27 cellular contexts compared by ENCODE assay signal in the genomic region with DNA sequence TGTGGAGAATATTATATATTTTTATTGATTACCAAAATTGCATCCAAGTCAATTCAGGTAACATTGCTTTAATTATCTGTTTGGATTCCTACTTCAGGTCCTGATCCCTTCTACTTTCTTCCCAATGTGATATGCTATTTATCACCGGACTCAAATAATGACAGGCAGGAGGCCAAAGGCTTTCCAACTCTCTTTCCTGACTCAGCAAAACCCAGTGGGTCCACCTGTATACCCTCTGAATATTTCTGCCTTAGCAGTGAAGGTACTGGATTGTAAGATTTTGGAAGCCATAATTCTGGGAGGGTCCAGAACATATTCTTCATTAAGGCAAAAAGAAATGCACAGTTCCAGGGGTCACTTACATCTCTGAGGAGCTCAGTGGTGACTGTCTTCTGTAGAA.
"Had no signal": no experiment of that assay in that cellular context is flagged by ENCODE, and none has a peak within 500 bp of the region (broad histone marks: within the 10 kb centered on the region; RNA-seq: fewer than 3 reads in every experiment).

No MANE protein-coding gene starts in this region.

- H3K36me3 ChIP-seq: neural progenitor cell, ovary, spleen, stomach, thoracic aorta, thyroid gland, tibial nerve, upper lobe of left lung, vagina had no signal

- H3K27me3 ChIP-seq: neural progenitor cell, ovary, spleen, stomach, thyroid gland, tibial nerve, upper lobe of left lung, vagina had no signal

- H3K4me2 ChIP-seq: neural progenitor cell, smooth muscle cell had no signal

- DNase-seq: naive thymus-derived CD4-positive, alpha-beta T cell; natural killer cell; occipital lobe; ovary; posterior cingulate gyrus; psoas muscle; right cardiac atrium; spleen; stimulated activated CD4-positive, alpha-beta T cell treated with anti-CD3 and anti-CD28 coated beads, Interleukin-12 subunit alpha, Interleukin-12 subunit beta, amount 100 ng/mL, for 4 hours; stimulated activated CD4-positive, alpha-beta T cell treated with anti-CD3 and anti-CD28 coated beads, Interleukin-1b, Interleukin-23, amount 100 ng/mL, for 48 hours; stimulated activated CD4-positive, alpha-beta T cell treated with anti-CD3 and anti-CD28 coated beads, Interleukin-4, amount 100 ng/mL, for 24 hours; stimulated activated naive B cell treated with anti-CD40 and anti-IgM and Interleukin-4, amounts not matched to agents 10 μg/mL and 1 μg/mL and 100 μg/mL, for 72 hours; stimulated activated naive CD4-positive, alpha-beta T cell treated with Interleukin-2 at 50 U/mL for 16 hours; stomach; thyroid gland; trophoblast cell; upper lobe of left lung had no signal

- H3K27ac ChIP-seq: neural progenitor cell, ovary, parathyroid adenoma, psoas muscle, skin epidermis, spleen, stomach, thoracic aorta, thyroid gland, tibial nerve, upper lobe of left lung, vagina had no signal

- H3K9me3 ChIP-seq: ovary, thoracic aorta, thyroid gland, vagina had no signal

- H3K79me2 ChIP-seq: parathyroid adenoma had no signal

- ATAC-seq: naive thymus-derived CD4-positive, alpha-beta T cell; natural killer cell; right cardiac atrium; sciatic nerve; stimulated activated effector memory CD8-positive, alpha-beta T cell treated with anti-CD3 and anti-CD28 coated beads, Interleukin-12 subunit alpha, Interleukin-12 subunit beta, amount 100 ng/mL, for 72 hours; stimulated activated naive B cell treated with anti-CD40 and anti-IgM and Interleukin-4, amounts not matched to agents 10 μg/mL and 1 μg/mL and 100 μg/mL, for 72 hours had no signal

- H3K4me3 ChIP-seq: neural progenitor cell, ovary, psoas muscle, skin epidermis, smooth muscle cell, spleen, stomach, thoracic aorta, thyroid gland, tibial nerve, upper lobe of left lung, vagina had no signal

- H3K9ac ChIP-seq: neural progenitor cell, parathyroid adenoma had no signal

- H2AFZ ChIP-seq: neural progenitor cell, parathyroid adenoma had no signal

- H3K4me1 ChIP-seq: parathyroid adenoma, psoas muscle, stomach, tibial nerve, vagina had no signal

- FAIRE-seq: urothelium cell line had no signal
